16 cellular contexts compared by ENCODE assay signal in genomic region chr5:148913493-148913892, GRCh38.
DNase-seq lines count a peak whose midpoint lies in the region; ATAC-seq and TF ChIP-seq lines count a peak whose summit lies in the region.
"Had no signal": no experiment of that assay in that cellular context is flagged by ENCODE, and none has a peak within 500 bp of the region (broad histone marks: within the 10 kb centered on the region; RNA-seq: fewer than 3 reads in every experiment).

No MANE protein-coding gene starts in this region.

- H3K4me2 ChIP-seq in osteoblast (ENCODE audit: insufficient read depth, low read length): peak overlapping the region; percentile 69

- H3K27ac Mint-ChIP-seq in stimulated activated naive CD8-positive, alpha-beta T cell treated with anti-CD3 and anti-CD28 coated beads, Interleukin-15, amount 100 ng/mL, for 72 hours: no peak overlapping the region
- H3K27ac Mint-ChIP-seq: activated B cell treated with CpG ODN at 0.5 μM for 24 hours, T-cell had no signal

- H3K27me3 Mint-ChIP-seq in stimulated activated naive CD8-positive, alpha-beta T cell treated with anti-CD3 and anti-CD28 coated beads, Interleukin-15, amount 100 ng/mL, for 72 hours: no peaks in the 10 kb centered on the region
- H3K27me3 Mint-ChIP-seq: activated B cell treated with CpG ODN at 0.5 μM for 24 hours, T-cell had no signal

- H3K4me3 ChIP-seq in SJCRH30: no peak overlapping the region
- H3K4me3 ChIP-seq in osteoblast (ENCODE audit: insufficient read depth, low read length): no peak overlapping the region
- H3K4me3 ChIP-seq: transverse colon had no signal

- H3K27ac ChIP-seq in SJCRH30 (peak overlapping the region; percentile 51), epithelial cell of prostate (peak overlapping the region; percentile 100), osteoblast (ENCODE audit: low read depth, low read length) (peak overlapping the region; percentile 100)
- H3K27ac ChIP-seq: transverse colon had no signal

- peak; percentile 28 for DNase-seq in ACHN
- no peak for DNase-seq in SJCRH30
- DNase-seq in epithelial cell of prostate (ENCODE audit: low read depth, low spot score): no peak
- no peak for DNase-seq in osteoblast (ENCODE audit: insufficient read length, low spot score, missing footprints)
- no peak for DNase-seq in stimulated activated naive CD8-positive, alpha-beta T cell treated with anti-CD3 and anti-CD28 coated beads, Interleukin-15, amount 100 ng/mL, for 72 hours
- DNase-seq in activated effector memory CD4-positive, alpha-beta T cell treated with anti-CD3 and anti-CD28 coated beads, Interleukin-2, amount 50 U/mL, for 16 hours: no peak
- no peak for DNase-seq in NCI-H1092 (lab: John Stamatoyannopoulos, UW)
- DNase-seq: activated B cell treated with CpG ODN at 0.5 μM for 24 hours; activated effector memory CD4-positive, alpha-beta T cell treated with Interleukin-2 at 50 U/mL for 16 hours; DMS79 treated with DMSO at 0.1 percent for 48 hours; KG1; NCI-H1105; occipital lobe; T-cell; transverse colon had no signal

- H3K9me3 Mint-ChIP-seq in stimulated activated naive CD8-positive, alpha-beta T cell treated with anti-CD3 and anti-CD28 coated beads, Interleukin-15, amount 100 ng/mL, for 72 hours: no peaks in the 10 kb centered on the region
- H3K9me3 Mint-ChIP-seq: activated B cell treated with CpG ODN at 0.5 μM for 24 hours, T-cell had no signal

- in situ Hi-C loops in ACHN (cut with HindIII; ENCODE audit: low pct_ligation_motif_present, low pct_unique_long_range_greater_than_20kb, low sequenced_read_pairs): no loop called here

- H2AFZ ChIP-seq in osteoblast (ENCODE audit: low read length): no peak overlapping the region

- peaks cover 44% of the 10 kb centered on the region for H3K4me1 ChIP-seq in SJCRH30
- H3K4me1 ChIP-seq in osteoblast (ENCODE audit: insufficient read depth, low read length): peaks cover 70% of the 10 kb centered on the region

- no peaks in the 10 kb centered on the region for H3K4me1 Mint-ChIP-seq in stimulated activated naive CD8-positive, alpha-beta T cell treated with anti-CD3 and anti-CD28 coated beads, Interleukin-15, amount 100 ng/mL, for 72 hours

- H3K36me3 ChIP-seq in SJCRH30 (no peaks in the 10 kb centered on the region), osteoblast (ENCODE audit: insufficient read depth, low read length) (no peaks in the 10 kb centered on the region)
- H3K36me3 ChIP-seq: transverse colon had no signal

- no peaks in the 10 kb centered on the region for H3K27me3 ChIP-seq in SJCRH30
- no peaks in the 10 kb centered on the region for H3K27me3 ChIP-seq in osteoblast (ENCODE audit: insufficient read depth, low read length)
- H3K27me3 ChIP-seq: transverse colon had no signal

- no peaks in the 10 kb centered on the region for H4K20me1 ChIP-seq in osteoblast (ENCODE audit: insufficient read depth, low read length)

- no peak overlapping the region for H3K4me3 Mint-ChIP-seq in stimulated activated naive CD8-positive, alpha-beta T cell treated with anti-CD3 and anti-CD28 coated beads, Interleukin-15, amount 100 ng/mL, for 72 hours
- H3K4me3 Mint-ChIP-seq: activated B cell treated with CpG ODN at 0.5 μM for 24 hours, T-cell had no signal

- no peaks in the 10 kb centered on the region for H3K79me2 ChIP-seq in osteoblast (ENCODE audit: insufficient read depth, low read length)

- TF ChIP-seq CTCF in osteoblast (IDR thresholded peaks at IDR 0.05; ENCODE audit: extremely low read depth, low read depth, low read length): no peak

- H3K9me3 ChIP-seq in SJCRH30 (replicated peaks) (no peaks in the 10 kb centered on the region), osteoblast (ENCODE audit: low read depth, low read length) (no peaks in the 10 kb centered on the region)
- H3K9me3 ChIP-seq: transverse colon had no signal

- ATAC-seq in GM19035 (IDR thresholded peaks at IDR 0.05; ENCODE audit: unreplicated experiment): no peak
- ATAC-seq in stimulated activated naive CD8-positive, alpha-beta T cell treated with anti-CD3 and anti-CD28 coated beads, Interleukin-15, amount 100 ng/mL, for 72 hours: no peak
- ATAC-seq: T-cell had no signal
